21 cellular contexts compared by ENCODE assay signal in the genomic region with DNA sequence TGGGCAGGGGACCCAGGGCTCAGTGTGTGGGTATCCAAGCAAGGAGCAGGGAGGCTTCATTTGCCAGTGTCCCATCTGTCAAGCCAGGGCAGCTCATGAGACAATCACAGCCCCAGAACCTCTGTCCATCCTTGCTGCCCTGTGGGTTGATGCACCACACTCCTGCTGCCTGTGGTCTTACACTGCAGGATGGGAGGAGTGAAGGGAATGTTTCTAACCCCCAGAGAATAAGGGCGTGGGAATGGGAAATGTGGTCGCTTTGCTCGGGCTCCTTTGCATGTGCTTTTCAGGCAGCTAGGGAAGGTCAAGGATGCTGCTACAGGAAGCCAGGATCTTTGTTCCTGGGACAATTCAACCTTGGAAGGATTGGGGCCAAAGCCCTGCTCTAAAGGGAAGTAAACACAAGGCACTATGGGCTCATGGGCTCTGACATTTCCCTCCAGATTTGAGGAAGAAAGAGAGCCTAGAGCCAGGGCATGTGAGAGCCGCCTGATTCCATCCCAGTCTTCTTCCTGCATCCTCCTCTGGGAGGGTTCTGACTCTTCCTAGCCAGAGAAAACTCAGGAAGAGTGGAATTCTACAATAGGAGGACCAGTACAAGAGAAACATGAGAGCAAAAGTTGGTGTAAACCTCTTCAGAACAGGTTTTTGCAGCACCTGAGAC.
"Had no signal": no experiment of that assay in that cellular context is flagged by ENCODE, and none has a peak within 500 bp of the region (broad histone marks: within the 10 kb centered on the region; RNA-seq: fewer than 3 reads in every experiment).

No MANE protein-coding gene starts in this region.

- DNase-seq: activated CD4-positive, alpha-beta T cell treated with anti-CD3 and anti-CD28 coated beads for 1 hour; activated CD8-positive, alpha-beta memory T cell treated with anti-CD3 and anti-CD28 coated beads for 24 hours; activated CD8-positive, alpha-beta memory T cell treated with anti-CD3 and anti-CD28 coated beads, Interleukin-2, amount 50 U/mL, for 48 hours; activated effector memory CD4-positive, alpha-beta T cell treated with Interleukin-2 at 50 U/mL for 16 hours; activated naive CD4-positive, alpha-beta T cell treated with anti-CD3 and anti-CD28 coated beads, Interleukin-2, amount 50 U/mL, for 16 hours; activated T-cell treated with anti-CD3 and anti-CD28 coated beads, Interleukin-2, amount 50 U/mL, for 48 hours; cortex of kidney; effector memory CD4-positive, alpha-beta T cell; foreskin fibroblast; hippocampal formation; left cardiac atrium; midbrain; naive B cell; small intestine; stimulated activated CD4-positive, alpha-beta T cell treated with anti-CD3 and anti-CD28 coated beads, Interleukin-15, amount 100 ng/mL, for 24 hours; stimulated activated CD4-positive, alpha-beta T cell treated with anti-CD3 and anti-CD28 coated beads, Interleukin-2, amount 100 ng/mL, for 48 hours; stimulated activated naive CD8-positive, alpha-beta T cell treated with anti-CD3 and anti-CD28 coated beads, Interleukin-15, amount 100 ng/mL, for 72 hours had no signal

- H3K36me3 ChIP-seq: ascending aorta, esophagus muscularis mucosa, suprapubic skin had no signal

- H3K27me3 ChIP-seq: ascending aorta, esophagus muscularis mucosa, suprapubic skin had no signal

- ATAC-seq: stimulated activated naive CD8-positive, alpha-beta T cell treated with anti-CD3 and anti-CD28 coated beads, Interleukin-15, amount 100 ng/mL, for 72 hours had no signal

- H3K9me3 ChIP-seq: ascending aorta, esophagus muscularis mucosa, suprapubic skin had no signal

- H3K27ac ChIP-seq: ascending aorta, esophagus muscularis mucosa, suprapubic skin had no signal

- H3K4me3 ChIP-seq: ascending aorta, esophagus muscularis mucosa, lung, suprapubic skin had no signal
